Comparison of ENCODE assay signal across 25 cellular contexts in genomic region chr2:33666879-33667278, GRCh38.
A peak's percentile ranks its signal among the peaks of the same experiment; 100 is the strongest.
DNase-seq lines count a peak whose midpoint lies in the region; ATAC-seq, FAIRE-seq and TF ChIP-seq lines count a peak whose summit lies in the region.
"Had no signal": no experiment of that assay in that cellular context is flagged by ENCODE, and none has a peak within 500 bp of the region (broad histone marks: within the 10 kb centered on the region; RNA-seq: fewer than 3 reads in every experiment).

No MANE protein-coding gene starts in this region.

- no peaks in the 10 kb centered on the region for H3K27me3 ChIP-seq in GM23338 (ENCODE audit: insufficient read depth)
- H3K27me3 ChIP-seq in OCI-LY3 (ENCODE audit: low read depth, low read length): no peaks in the 10 kb centered on the region
- H3K27me3 ChIP-seq in H1 (replicated peaks in 1 of 4; ENCODE audit: control insufficient read depth in 3 of 4, extremely low read depth in 1 of 4, insufficient read depth in 3 of 4, low read length in 3 of 4): peaks cover 0 to 1% (median 0%) of the 10 kb centered on the region in 4 experiments; a peak in 1 of 7 replicates
- H3K27me3 ChIP-seq in lower lobe of right lung (ENCODE audit: low read depth): no peaks in the 10 kb centered on the region
- H3K27me3 ChIP-seq: BLaER1, SJSA1 had no signal

- H3K79me1 ChIP-seq in H1 (ENCODE audit: low read depth, low read length): no peaks in the 10 kb centered on the region

- H2AK5ac ChIP-seq in H1 (ENCODE audit: low read depth, low read length): no peak overlapping the region

- H2BK120ac ChIP-seq in H1 (replicated peaks; ENCODE audit: low read depth, low read length): no peak overlapping the region

- H3K79me2 ChIP-seq in GM23338 (replicated peaks; ENCODE audit: insufficient read depth) (no peaks in the 10 kb centered on the region), OCI-LY3 (ENCODE audit: low read length) (no peaks in the 10 kb centered on the region), H1 (ENCODE audit: control insufficient read depth in 1 of 2, insufficient read depth in 2 of 2, low read length in 2 of 2) (no peaks in the 10 kb centered on the region)

- H3K4me2 ChIP-seq in GM23338 (no peak overlapping the region), OCI-LY3 (ENCODE audit: low read length) (no peak overlapping the region), H1 (ENCODE audit: insufficient read depth in 1 of 2, low read depth in 2 of 2, low read length in 2 of 2) (no peak overlapping the region)
- H3K4me2 ChIP-seq: BLaER1, KMS-11 had no signal

- 83% methylated on average over 4 of the region's 4 CpGs; no CpG with 5 or more reads in 1 of the 2 experiments for WGBS in H1 (ENCODE audit: extremely low coverage in 1 of 2, insufficient coverage in 1 of 2, insufficient read length in 1 of 2, insufficient replicate concordance in 2 of 2, low coverage in 1 of 2, low lambda C conversion rate in 2 of 2, missing lambda C conversion rate in 1 of 2), 2 experiments

- peak; percentile 32 to 60; a peak in 3 of 4 replicates for TF ChIP-seq CTCF in GM23338 (conservative IDR thresholded peaks at IDR 0.05; ENCODE audit: low read depth in 2 of 2)
- 0 out of 2 replicates have a peak, but pooled peaks have one; percentile 7 for TF ChIP-seq CTCF in OCI-LY3 (IDR thresholded peaks at IDR 0.05; ENCODE audit: low read depth, low read length)
- no peak for TF ChIP-seq CTCF in H1 (IDR thresholded peaks at IDR 0.05; ENCODE audit: control extremely low read depth in 1 of 3, insufficient read depth in 1 of 3, low read depth in 1 of 3, low read length in 3 of 3)
- no peak for TF ChIP-seq CTCF in lower lobe of right lung (IDR thresholded peaks at IDR 0.05)

- ATAC-seq in GM23338 (no peak), lower lobe of right lung (no peak), left ventricle myocardium superior (no peak)
- ATAC-seq: Right ventricle myocardium inferior had no signal

- H4K5ac ChIP-seq in H1 (ENCODE audit: insufficient read length, low read depth, low read length): no peak overlapping the region

- no peak for FAIRE-seq in H1 (lab: Jason Lieb, UNC)
- FAIRE-seq: GM12892, H54 had no signal

- H2AFZ ChIP-seq in GM23338: no peak overlapping the region
- no peak overlapping the region for H2AFZ ChIP-seq in OCI-LY3 (ENCODE audit: low read depth, low read length)
- H2AFZ ChIP-seq in H1 (ENCODE audit: low read length): no peak overlapping the region

- peaks cover 67% of the 10 kb centered on the region for H3K36me3 Mint-ChIP-seq in GM23338 (ENCODE audit: low read depth)

- H4K20me1 ChIP-seq in GM23338 (replicated peaks; ENCODE audit: insufficient read depth) (no peaks in the 10 kb centered on the region), OCI-LY3 (ENCODE audit: insufficient read depth, low read length) (no peaks in the 10 kb centered on the region), H1 (replicated peaks in 1 of 2; ENCODE audit: control insufficient read depth in 1 of 2, insufficient read depth in 2 of 2, low read length in 2 of 2) (no peaks in the 10 kb centered on the region)
- H4K20me1 ChIP-seq: BLaER1 had no signal

- peaks cover 3% of the 10 kb centered on the region for H3K27me3 Mint-ChIP-seq in GM23338 (ENCODE audit: insufficient read depth, low read depth, poor library complexity)

- no peaks in the 10 kb centered on the region for H3F3A ChIP-seq in GM23338 (replicated peaks; ENCODE audit: low read depth)

- no peaks in the 10 kb centered on the region for H3K9me2 ChIP-seq in GM23338 (ENCODE audit: insufficient read depth)

- H3K4me1 ChIP-seq in GM23338 (ENCODE audit: insufficient read depth) (no peaks in the 10 kb centered on the region), OCI-LY3 (ENCODE audit: low read length) (no peaks in the 10 kb centered on the region), H1 (replicated peaks in 1 of 4; ENCODE audit: control insufficient read depth in 3 of 4, insufficient read depth in 4 of 4, low read length in 3 of 4) (peaks cover 0 to 3% (median 0%) of the 10 kb centered on the region in 4 experiments; a peak in 1 of 7 replicates), lower lobe of right lung (no peaks in the 10 kb centered on the region)
- H3K4me1 ChIP-seq: BLaER1, Caco-2, SJSA1 had no signal

- H3K27ac Mint-ChIP-seq in GM23338: no peak overlapping the region
- H3K27ac Mint-ChIP-seq: CD4-positive, alpha-beta T cell had no signal

- no peak overlapping the region for H3K14ac ChIP-seq in H1 (ENCODE audit: insufficient read length)

- no peak overlapping the region for H2BK15ac ChIP-seq in H1 (ENCODE audit: low read length)

- no peak overlapping the region for H3K4me3 Mint-ChIP-seq in GM23338
- H3K4me3 Mint-ChIP-seq: CD4-positive, alpha-beta T cell had no signal

- H3K36me3 ChIP-seq in GM23338 (ENCODE audit: insufficient read depth) (peaks cover 17% of the 10 kb centered on the region), OCI-LY3 (replicated peaks; ENCODE audit: low read depth, low read length) (no peaks in the 10 kb centered on the region), H1 (ENCODE audit: control insufficient read depth in 2 of 4, insufficient read depth in 4 of 4, low read length in 3 of 4) (peaks cover 0 to 20% (median 7%) of the 10 kb centered on the region in 4 experiments; a peak in 3 of 8 replicates), lower lobe of right lung (no peaks in the 10 kb centered on the region)
- H3K36me3 ChIP-seq: BLaER1, SJSA1 had no signal

- no peak overlapping the region; the same call in 1 of the 2 replicates for H4K8ac ChIP-seq in H1 (ENCODE audit: extremely low read depth, insufficient read depth, low read length)

- no peak overlapping the region for H3K9ac ChIP-seq in OCI-LY3 (ENCODE audit: low read length)
- no peak overlapping the region for H3K9ac ChIP-seq in H1 (replicated peaks in 1 of 4; ENCODE audit: extremely low read depth in 1 of 4, low read depth in 3 of 4, low read length in 3 of 4)
- H3K9ac ChIP-seq: BLaER1, KMS-11 had no signal

- H3K27ac ChIP-seq in GM23338 (ENCODE audit: low read depth) (no peak overlapping the region), OCI-LY3 (ENCODE audit: low read length) (no peak overlapping the region), H1 (ENCODE audit: low read depth, low read length) (no peak overlapping the region), lower lobe of right lung (no peak overlapping the region)
- H3K27ac ChIP-seq: BLaER1, KMS-11, SJSA1 had no signal

- peaks cover 10% of the 10 kb centered on the region; the same call in 1 of the 2 replicates for H3K9me3 ChIP-seq in OCI-LY3 (ENCODE audit: insufficient read depth, low read length)
- peaks cover 16 to 17% of the 10 kb centered on the region in 2 experiments for H3K9me3 ChIP-seq in H1 (ENCODE audit: insufficient read depth in 2 of 2, low read depth in 1 of 2, low read length in 1 of 2)
- H3K9me3 ChIP-seq in lower lobe of right lung: peaks cover 6% of the 10 kb centered on the region
- H3K9me3 ChIP-seq: Caco-2, SJSA1 had no signal

- H2BK12ac ChIP-seq in H1 (ENCODE audit: low read depth, low read length): no peak overlapping the region

- H3K4ac ChIP-seq in H1 (replicated peaks; ENCODE audit: insufficient read length, low read depth, low read length): no peak overlapping the region

- POLR2A ChIA-PET in H1 (lab: Charles Lee; ENCODE audit: partially characterized antibody): no interaction called here

- peaks cover 50% of the 10 kb centered on the region for H3K9me3 Mint-ChIP-seq in GM23338

- H2BK5ac ChIP-seq in H1 (ENCODE audit: low read depth, low read length): no peak overlapping the region

- H3K4me3 ChIP-seq in GM23338 (no peak overlapping the region), OCI-LY3 (ENCODE audit: low read length) (no peak overlapping the region), H1 (ENCODE audit: extremely low read depth in 1 of 4, insufficient read depth in 2 of 4, low read depth in 3 of 4, low read length in 4 of 4) (no peak overlapping the region), lower lobe of right lung (no peak overlapping the region)
- H3K4me3 ChIP-seq: BLaER1, SJSA1 had no signal

- no peaks in the 10 kb centered on the region for H3K23me2 ChIP-seq in H1 (ENCODE audit: low read depth, low read length)

- DNase-seq in GM23338 (ENCODE audit: low spot score) (peak; percentile 8), H1 (ENCODE audit: low read depth in 1 of 2, low spot score in 2 of 2) (no peak), NCI-H345 (lab: John Stamatoyannopoulos, UW) (no peak), lower lobe of right lung (no peak), left ventricle myocardium superior (no peak), activated T-cell treated with anti-CD3 and anti-CD28 coated beads for 4 hours (no peak)
- DNase-seq: Caco-2; CD4-positive, alpha-beta T cell; DMS 273 treated with DMSO at 0.1 percent for 48 hours; DMS79 treated with DMSO at 0.1 percent for 48 hours; IMR-90; MV-4-11; NCI-H1105 treated with DMSO at 0.1 percent for 48 hours; NCI-H1694; NCI-H2081; NCI-H2171; NCI-H524 treated with DMSO at 0.1 percent for 48 hours; OCI-M1 had no signal

- H2BK20ac ChIP-seq in H1 (ENCODE audit: low read length): no peak overlapping the region

- peak; percentile 8 to 36; a peak in 2 of 4 replicates for TF ChIP-seq RAD21 in H1 (IDR thresholded peaks at IDR 0.05 in 1 of 2, conservative IDR thresholded peaks at IDR 0.05 in 1 of 2; ENCODE audit: low read depth in 2 of 2, low read length in 2 of 2)

- CTCF ChIA-PET in H1 (lab: Charles Lee; ENCODE audit: partially characterized antibody): no interaction called here

- H3K23ac ChIP-seq in H1 (ENCODE audit: insufficient read length): no peak overlapping the region

- TF ChIP-seq POLR2A in H1 (IDR thresholded peaks at IDR 0.05; ENCODE audit: control extremely low read depth in 1 of 2, low read depth in 2 of 2, low read length in 2 of 2): no peak

- no peak overlapping the region for H4K91ac ChIP-seq in H1 (replicated peaks; ENCODE audit: insufficient read length, low read length)

- H3K4me1 Mint-ChIP-seq in GM23338: peaks cover 4% of the 10 kb centered on the region; the same call in 1 of the 3 replicates

- H3K56ac ChIP-seq in H1 (replicated peaks; ENCODE audit: insufficient read length, low read depth, low read length): no peak overlapping the region

- TF ChIP-seq EP300 in H1 (IDR thresholded peaks at IDR 0.05; ENCODE audit: borderline replicate concordance in 1 of 2, low read depth in 2 of 2, low read length in 2 of 2): no peak

- intact Hi-C loops in lower lobe of right lung (cut with DNase I): no loop called here
- intact Hi-C loops in left ventricle myocardium superior (cut with micrococcal nuclease): no loop called here

- H3K18ac ChIP-seq in H1 (ENCODE audit: extremely low read depth, low read length): no peak overlapping the region

TF ChIP-seq in GM23338, 12 proteins besides CTCF, POLR2A, EP300 and RAD21 (continues in another document):
- no peak for TF ChIP-seq POLR2AphosphoS5 (IDR thresholded peaks at IDR 0.05; ENCODE audit: low read depth)

TF ChIP-seq in H1, 55 proteins besides CTCF, POLR2A, EP300 and RAD21 (continues in another document):
- TF ChIP-seq TAF1 (IDR thresholded peaks at IDR 0.05; ENCODE audit: low read depth, low read length) (no peak), SIN3A (conservative IDR thresholded peaks at IDR 0.05 in 1 of 2, IDR thresholded peaks at IDR 0.05 in 1 of 2; ENCODE audit: low read depth in 1 of 2, low read length in 2 of 2) (no peak), KDM1A (IDR thresholded peaks at IDR 0.05; ENCODE audit: borderline replicate concordance, low read length) (no peak)

Comparison
In these comparisons a context has a peak if more than half of its experiments do, and no peak if none do; other contexts are left out.
1. CTCF ChIP-seq: peak in GM23338 (2 of 2) and OCI-LY3 (single experiment); none in H1 (0 of 3) and lower lobe of right lung (single experiment).